Comparison of ENCODE assay signal across 9 cellular contexts in genomic region chr6:170437719-170438401, GRCh38.
DNase-seq lines count a peak whose midpoint lies in the region; ATAC-seq and TF ChIP-seq lines count a peak whose summit lies in the region.
"Had no signal": no experiment of that assay in that cellular context is flagged by ENCODE, and none has a peak within 500 bp of the region (broad histone marks: within the 10 kb centered on the region; RNA-seq: fewer than 3 reads in every experiment).

No MANE protein-coding gene starts in this region.

- TF ChIP-seq CTCF in fibroblast of mammary gland (conservative IDR thresholded peaks at IDR 0.05; ENCODE audit: control insufficient read depth, insufficient read depth, low read depth, low read length), result no peak
- TF ChIP-seq CTCF in retinal pigment epithelial cell (conservative IDR thresholded peaks at IDR 0.05; ENCODE audit: low read depth, low read length), result no peak

- H3K4me3 ChIP-seq in fibroblast of mammary gland (ENCODE audit: control insufficient read depth, low read depth, low read length) (no peak overlapping the region), retinal pigment epithelial cell (ENCODE audit: low read length) (peak overlapping the region; percentile 29)

- ATAC-seq in SK-N-SH treated with all-trans-retinoic acid at 6 μM for 48 hours, result peak; percentile 2; the same call in 1 of the 3 replicates
- no peak for ATAC-seq in GM18511 (IDR thresholded peaks at IDR 0.05; ENCODE audit: unreplicated experiment)

- DNase-seq in H4 (ENCODE audit: low spot score) (peak; percentile 24), fibroblast of mammary gland (ENCODE audit: low read depth) (peak; percentile 7), retinal pigment epithelial cell (ENCODE audit: low read depth) (no peak), hippocampal formation (lab: John Stamatoyannopoulos, UW) (no peak), NCI-H748 treated with DMSO at 0.1 percent for 48 hours (lab: John Stamatoyannopoulos, UW) (no peak), amniotic stem cell (lab: John Stamatoyannopoulos, UW) (no peak)
- DNase-seq: stimulated activated CD4-positive, alpha-beta T cell treated with anti-CD3 and anti-CD28 coated beads, Interleukin-12 subunit alpha, Interleukin-12 subunit beta, amount 100 ng/mL, for 4 hours had no signal

TF ChIP-seq in SK-N-SH treated with all-trans-retinoic acid at 6 μM for 48 hours, 23 proteins besides CTCF, POLR2A, EP300 and RAD21:
- TF ChIP-seq ESRRG (CRISPR knock-in tag; IDR thresholded peaks at IDR 0.05), result no peak
- TF ChIP-seq SNAI2 (CRISPR knock-in tag; IDR thresholded peaks at IDR 0.05), result no peak
- no peak for TF ChIP-seq CSDC2 (CRISPR knock-in tag; IDR thresholded peaks at IDR 0.05)
- TF ChIP-seq ZNF70 (CRISPR knock-in tag; IDR thresholded peaks at IDR 0.05), result no peak
- no peak for TF ChIP-seq TCF4 (CRISPR knock-in tag; IDR thresholded peaks at IDR 0.05; ENCODE audit: borderline replicate concordance)
- TF ChIP-seq ARNTL (CRISPR knock-in tag; IDR thresholded peaks at IDR 0.05; ENCODE audit: borderline replicate concordance, low read depth), result no peak
- TF ChIP-seq ZFP3 (CRISPR knock-in tag; IDR thresholded peaks at IDR 0.05), result no peak
- TF ChIP-seq ISL1 (CRISPR knock-in tag; IDR thresholded peaks at IDR 0.05), result no peak
- no peak for TF ChIP-seq CREB5 (CRISPR knock-in tag; IDR thresholded peaks at IDR 0.05; ENCODE audit: low read depth)
- no peak for TF ChIP-seq PPARA (CRISPR knock-in tag; IDR thresholded peaks at IDR 0.05; ENCODE audit: borderline replicate concordance)
- no peak for TF ChIP-seq RARB (CRISPR knock-in tag; IDR thresholded peaks at IDR 0.05)
- no peak for TF ChIP-seq TSHZ2 (CRISPR knock-in tag; IDR thresholded peaks at IDR 0.05)
- TF ChIP-seq ZNF565 (CRISPR knock-in tag; conservative IDR thresholded peaks at IDR 0.05; ENCODE audit: low read depth), result no peak

Comparison
In these comparisons a context has a peak if more than half of its experiments do, and no peak if none do; other contexts are left out.
1. DNase-seq: peak in H4 (single experiment) and fibroblast of mammary gland (single experiment); none in retinal pigment epithelial cell (single experiment), hippocampal formation (0 of 2), NCI-H748 treated with DMSO at 0.1 percent for 48 hours (single experiment) and amniotic stem cell (single experiment).